9 cellular contexts compared by ENCODE assay signal in genomic region chr19:55340144-55340783, GRCh38. TPM values are rescaled to one million over a fixed set of nuclear protein-coding genes. Genes with fewer than 3 reads are reported as not detected.
DNase-seq lines count a peak whose midpoint lies in the region; ATAC-seq and TF ChIP-seq lines count a peak whose summit lies in the region.
"Had no signal": no experiment of that assay in that cellular context is flagged by ENCODE, and none has a peak within 500 bp of the region (broad histone marks: within the 10 kb centered on the region; RNA-seq: fewer than 3 reads in every experiment).

No MANE protein-coding gene starts in this region.

- H3K36me3 Mint-ChIP-seq in WTC11 = peaks cover 28% of the 10 kb centered on the region

- WGBS in gastroesophageal sphincter (ENCODE audit: low coverage in 1 of 2), 2 donors = 0 to 5% methylated on average over 6 to 13 of the region's 15 CpGs

- H3K9ac ChIP-seq in skeletal muscle tissue (ENCODE audit: low read depth in 1 of 3, low read length in 3 of 3) = peak overlapping the region; percentile 88 to 96 (median 91)

- H3K4me3 ChIP-seq in gastroesophageal sphincter = peak overlapping the region; percentile 73 to 94
- peak overlapping the region; percentile 74 to 86 (median 86) for H3K4me3 ChIP-seq in skeletal muscle tissue (ENCODE audit: low read length in 3 of 3)

- H3K36me3 ChIP-seq in gastroesophageal sphincter = peaks cover 0 to 31% of the 10 kb centered on the region in 2 donors
- H3K36me3 ChIP-seq in skeletal muscle tissue (ENCODE audit: control insufficient read depth in 3 of 3, insufficient read depth in 3 of 3, low read length in 3 of 3) = peaks cover 6 to 14% (median 8%) of the 10 kb centered on the region in 3 donors

- TF ChIP-seq EP300 in gastroesophageal sphincter (IDR thresholded peaks at IDR 0.05) = no peak

- H3K27me3 ChIP-seq in gastroesophageal sphincter = peaks cover 5% of the 10 kb centered on the region
- H3K27me3 ChIP-seq in skeletal muscle tissue (ENCODE audit: control insufficient read depth in 3 of 3, insufficient read depth in 3 of 3, low read length in 3 of 3) = peaks cover 0 to 14% (median 8%) of the 10 kb centered on the region in 3 donors

- DNase-seq in NCI-H748 (lab: John Stamatoyannopoulos, UW; ENCODE audit: unreplicated experiment) (peak; percentile 56), NCI-H748 treated with DMSO at 0.1 percent for 48 hours (lab: John Stamatoyannopoulos, UW) (no peak), WTC11 (ENCODE audit: low spot score) (no peak), DMS 273 (lab: John Stamatoyannopoulos, UW; ENCODE audit: unreplicated experiment) (no peak)
- DNase-seq in central memory CD4-positive, alpha-beta T cell = no peak

- POLR2A ChIA-PET in WTC11 (lab: Charles Lee) = interaction anchor here (0.6 to 1.8 kb wide), 14 partner anchors 9 to 1360 kb away, joined by 3 to 21 read pairs (median 4); partner anchors contain the start of genes FIZ1, TMEM238 and UBE2S

- peaks cover 23% of the 10 kb centered on the region for H3K27me3 Mint-ChIP-seq in WTC11 (ENCODE audit: low read depth)

- peak overlapping the region; percentile 85 for H3K27ac Mint-ChIP-seq in WTC11

- H3K9me3 ChIP-seq in gastroesophageal sphincter = no peaks in the 10 kb centered on the region
- no peaks in the 10 kb centered on the region for H3K9me3 ChIP-seq in skeletal muscle tissue (ENCODE audit: control insufficient read depth in 3 of 3, low read length in 3 of 3)

- no peak for TF ChIP-seq POLR2A in gastroesophageal sphincter (IDR thresholded peaks at IDR 0.05)

- TF ChIP-seq CTCF in WTC11 (IDR thresholded peaks at IDR 0.05) = no peak
- TF ChIP-seq CTCF in gastroesophageal sphincter (IDR thresholded peaks at IDR 0.05) = no peak

- no peaks in the 10 kb centered on the region for H3K9me3 Mint-ChIP-seq in WTC11

- H3K4me1 ChIP-seq in gastroesophageal sphincter (peaks cover 0 to 36% (median 20%) of the 10 kb centered on the region in 3 donors), skeletal muscle tissue (ENCODE audit: control insufficient read depth in 3 of 3, insufficient read depth in 3 of 3, low read length in 3 of 3) (peaks cover 20 to 25% (median 23%) of the 10 kb centered on the region in 3 donors)

- H3K4me3 Mint-ChIP-seq in WTC11 = peak overlapping the region; percentile 83

- H3K4me1 Mint-ChIP-seq in WTC11 = peaks cover 19% of the 10 kb centered on the region

- H3K27ac ChIP-seq in gastroesophageal sphincter = peak overlapping the region; percentile 87 to 98 (median 90)
- peak overlapping the region; percentile 98 for H3K27ac ChIP-seq in skeletal muscle tissue (ENCODE audit: low read depth, low read length)

- CTCF ChIA-PET in WTC11 (lab: Charles Lee) = interaction anchor here (1.0 to 2.4 kb wide), 18 partner anchors 9 to 222 kb away, joined by 3 to 35 read pairs (median 6); partner anchors contain the start of genes COX6B2, DNAAF3, PPP1R12C and TMEM238

- ATAC-seq in WTC11 = no peak
- no peak for ATAC-seq in gastroesophageal sphincter
- no peak for ATAC-seq in GM21360 (IDR thresholded peaks at IDR 0.05; ENCODE audit: unreplicated experiment)

TF ChIP-seq in WTC11, 78 proteins besides CTCF, POLR2A, EP300 and RAD21:
- TF ChIP-seq ZMAT4 (CRISPR knock-in tag; IDR thresholded peaks at IDR 0.05) (no peak), MAX (CRISPR knock-in tag; IDR thresholded peaks at IDR 0.05) (no peak), USF2 (CRISPR knock-in tag; IDR thresholded peaks at IDR 0.05) (no peak), NFE2L1 (CRISPR knock-in tag; IDR thresholded peaks at IDR 0.05) (no peak), EMX1 (CRISPR knock-in tag; IDR thresholded peaks at IDR 0.05) (no peak), JAZF1 (CRISPR knock-in tag; IDR thresholded peaks at IDR 0.05) (no peak), SP1 (CRISPR knock-in tag; conservative IDR thresholded peaks at IDR 0.05) (no peak), JUN (CRISPR knock-in tag; IDR thresholded peaks at IDR 0.05) (no peak), ARID4B (CRISPR knock-in tag; IDR thresholded peaks at IDR 0.05; ENCODE audit: borderline replicate concordance) (no peak), ATF1 (CRISPR knock-in tag; IDR thresholded peaks at IDR 0.05) (no peak), ZSCAN18 (CRISPR knock-in tag; IDR thresholded peaks at IDR 0.05) (no peak)

RNA-seq across cellular contexts. Expression of gene KMT5C, which starts 0.6 kb away (rescaled TPM):
- total RNA-seq in WTC11 (2021) = 49.1 to 63.1 TPM (median 52.3 TPM) in 3 replicates
- total RNA-seq in gastroesophageal sphincter = 10 to 100 TPM in 2 of 4 donors, 1 to 10 TPM in 2; 3.4 to 11.2 (median 9.2) TPM
- 8.9 TPM for total RNA-seq in skeletal muscle tissue

RNA-seq across cellular contexts. Expression of gene COX6B2, which starts 14.3 kb away (rescaled TPM):
- total RNA-seq in WTC11 (2021) = 4.1 to 8.0 TPM (median 4.3 TPM) in 3 replicates
- not detected for total RNA-seq in gastroesophageal sphincter
- not detected for total RNA-seq in skeletal muscle tissue
- total RNA-seq: Daoy had no signal

RNA-seq across cellular contexts. Expression of gene TMEM150B, which starts 15.1 kb away (rescaled TPM):
- total RNA-seq in WTC11 (2021) (0.44 to 0.50 TPM in 2 of 3 replicates, not detected in the other), gastroesophageal sphincter (10 to 100 TPM in 1 of 4 donors, 1 to 10 TPM in 2, not detected in 1; 2.2 to 12.4 (median 3.3) TPM), skeletal muscle tissue (0.52 TPM)
- total RNA-seq: Daoy had no signal

RNA-seq across cellular contexts. Expression of gene GARIN5B, which starts 22.8 kb away (rescaled TPM):
- total RNA-seq in WTC11 (2021) (0.07 to 0.09 TPM in 2 of 3 replicates, not detected in the other), gastroesophageal sphincter (not detected), skeletal muscle tissue (not detected)
- total RNA-seq: Daoy had no signal

RNA-seq across cellular contexts. Expression of gene IL11, which starts 30.0 kb away (rescaled TPM):
- 1.2 to 1.8 TPM (median 1.6 TPM) in 3 replicates for total RNA-seq in WTC11 (2021)
- under 1 TPM in 1 of 4 donors, not detected in 3; 0.67 TPM for total RNA-seq in gastroesophageal sphincter
- not detected for total RNA-seq in skeletal muscle tissue
